18 cellular contexts compared by ENCODE assay signal in the genomic region with DNA sequence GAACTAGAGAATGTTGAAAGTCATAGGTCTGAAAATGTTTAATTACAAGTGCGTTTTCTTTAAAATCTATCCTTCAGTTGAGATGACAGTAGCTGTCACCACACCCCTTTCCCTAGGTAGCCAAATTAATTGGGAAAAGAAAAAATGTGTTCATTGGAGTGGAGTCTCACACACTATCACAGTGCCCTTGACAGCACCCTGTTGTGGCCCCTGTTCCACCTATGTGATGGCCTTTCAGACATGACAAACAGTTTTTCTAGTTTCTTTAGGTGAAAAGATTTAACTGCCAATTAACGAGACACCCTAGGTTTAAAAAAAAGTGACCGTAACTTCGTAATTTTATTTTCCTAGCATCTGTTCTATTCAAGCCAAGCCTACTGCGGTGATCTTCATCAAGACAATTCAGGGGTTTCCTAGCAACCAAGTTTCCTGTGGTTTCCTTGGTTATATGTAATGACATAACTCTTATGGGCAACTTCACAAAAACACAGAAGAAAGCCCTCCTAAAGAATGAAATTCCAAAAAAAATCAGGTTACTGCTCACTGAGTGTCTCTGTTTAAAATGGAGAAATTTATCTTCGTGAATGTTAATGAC.
A peak's percentile ranks its signal among the peaks of the same experiment; 100 is the strongest.
DNase-seq lines count a peak whose midpoint lies in the region; ATAC-seq and TF ChIP-seq lines count a peak whose summit lies in the region.
"Had no signal": no experiment of that assay in that cellular context is flagged by ENCODE, and none has a peak within 500 bp of the region (broad histone marks: within the 10 kb centered on the region; RNA-seq: fewer than 3 reads in every experiment).

No MANE protein-coding gene starts in this region.

- DNase-seq in CD4-positive, alpha-beta memory T cell: peak in 4 of 5 donors; percentile 25 to 52 (median 34)
- DNase-seq in KBM-7: peak; percentile 8
- peak; percentile 71 for DNase-seq in astrocyte of the hippocampus (ENCODE audit: low read depth, low spot score)
- DNase-seq in mesendoderm: peak; percentile 31
- no peak for DNase-seq in MCF 10A (ENCODE audit: unreplicated experiment)
- no peak for DNase-seq in chondrocyte (ENCODE audit: low spot score)
- DNase-seq: activated CD4-positive, alpha-beta T cell treated with anti-CD3 and anti-CD28 coated beads for 36 hours; activated naive CD8-positive, alpha-beta T cell treated with anti-CD3 and anti-CD28 coated beads for 36 hours; activated T-cell treated with anti-CD3 and anti-CD28 coated beads, Interleukin-2, amount 50 U/mL, for 1 hour; C1 segment of cervical spinal cord; cerebellar nuclear complex; DMS79 treated with DMSO at 0.1 percent for 48 hours; HCEC 1CT; NCI-H1417 treated with DMSO at 0.1 percent for 48 hours; NCI-H2227 treated with DMSO at 0.1 percent for 48 hours; right cardiac atrium had no signal

- no peak for ATAC-seq in GM19023 (IDR thresholded peaks at IDR 0.05; ENCODE audit: unreplicated experiment)
- ATAC-seq: activated CD4-positive, alpha-beta T cell treated with anti-CD3 and anti-CD28 coated beads for 36 hours; right cardiac atrium; Right ventricle myocardium inferior had no signal

- no peak overlapping the region for H2BK120ac ChIP-seq in mesendoderm (ENCODE audit: low read depth, low read length)

- no peak overlapping the region for H2BK5ac ChIP-seq in mesendoderm (ENCODE audit: low read length)

- POLR2A ChIA-PET in CD4-positive, alpha-beta memory T cell (lab: Charles Lee; ENCODE audit: partially characterized antibody): no interaction called here
- POLR2A ChIA-PET in MCF 10A (lab: Yijun Ruan, JAX): no interaction called here

- H3K9me3 Mint-ChIP-seq in CD4-positive, alpha-beta memory T cell: peaks cover 0 to 6% (median 1%) of the 10 kb centered on the region in 8 donors
- no peaks in the 10 kb centered on the region for H3K9me3 Mint-ChIP-seq in MCF 10A (ENCODE audit: unreplicated experiment)
- no peaks in the 10 kb centered on the region for H3K9me3 Mint-ChIP-seq in chondrocyte (ENCODE audit: low read depth)
- H3K9me3 Mint-ChIP-seq: activated naive CD8-positive, alpha-beta T cell treated with anti-CD3 and anti-CD28 coated beads for 36 hours had no signal

- no peaks in the 10 kb centered on the region for H3K79me2 ChIP-seq in mesendoderm (ENCODE audit: control insufficient read depth, insufficient read depth, low read length)

- H2BK15ac ChIP-seq in mesendoderm (replicated peaks; ENCODE audit: low read depth): no peak overlapping the region

- in situ Hi-C loops in KBM-7 (cut with MboI; ENCODE audit: low pct_unique_long_range_greater_than_20kb, low sequenced_read_pairs): no loop called here

- H3K23ac ChIP-seq in mesendoderm (ENCODE audit: low read length): no peak overlapping the region

- TF ChIP-seq CTCF in MCF 10A (IDR thresholded peaks at IDR 0.05; ENCODE audit: unreplicated experiment) (no peak), chondrocyte (IDR thresholded peaks at IDR 0.05) (no peak)

- H3K27ac ChIP-seq in CD4-positive, alpha-beta memory T cell (ENCODE audit: low read depth, low read length): no peak overlapping the region
- no peak overlapping the region for H3K27ac ChIP-seq in mesendoderm (ENCODE audit: low read depth, low read length)

- no peaks in the 10 kb centered on the region for H3K27me3 ChIP-seq in CD4-positive, alpha-beta memory T cell (ENCODE audit: insufficient read depth, low read length)
- no peaks in the 10 kb centered on the region for H3K27me3 ChIP-seq in mesendoderm (ENCODE audit: insufficient read depth, low read length, poor library complexity)

- peak overlapping the region in 1 of 7 donors; percentile 39 for H3K27ac Mint-ChIP-seq in CD4-positive, alpha-beta memory T cell
- H3K27ac Mint-ChIP-seq in MCF 10A (ENCODE audit: low read depth, unreplicated experiment): no peak overlapping the region
- H3K27ac Mint-ChIP-seq in chondrocyte (ENCODE audit: unreplicated experiment): no peak overlapping the region
- H3K27ac Mint-ChIP-seq: activated CD4-positive, alpha-beta T cell treated with anti-CD3 and anti-CD28 coated beads for 36 hours; activated naive CD8-positive, alpha-beta T cell treated with anti-CD3 and anti-CD28 coated beads for 36 hours had no signal

- no peak overlapping the region for H4K5ac ChIP-seq in mesendoderm (ENCODE audit: low read length)

- H3K4me1 Mint-ChIP-seq in CD4-positive, alpha-beta memory T cell: peaks cover 5 to 7% (median 6%) of the 10 kb centered on the region in 4 donors
- H3K4me1 Mint-ChIP-seq in MCF 10A (ENCODE audit: insufficient read depth, unreplicated experiment) (no peaks in the 10 kb centered on the region), chondrocyte (ENCODE audit: low read depth) (no peaks in the 10 kb centered on the region)

- no peak overlapping the region for H4K8ac ChIP-seq in mesendoderm (ENCODE audit: low read depth, low read length)

- H3K79me1 ChIP-seq in mesendoderm (ENCODE audit: low read length): no peaks in the 10 kb centered on the region

- peaks cover 1 to 6% of the 10 kb centered on the region in 2 donors for H3K27me3 Mint-ChIP-seq in CD4-positive, alpha-beta memory T cell
- H3K27me3 Mint-ChIP-seq in MCF 10A (ENCODE audit: insufficient read depth, unreplicated experiment) (peaks cover 6% of the 10 kb centered on the region), chondrocyte (ENCODE audit: low read depth) (no peaks in the 10 kb centered on the region)
- H3K27me3 Mint-ChIP-seq: activated CD4-positive, alpha-beta T cell treated with anti-CD3 and anti-CD28 coated beads for 36 hours; activated naive CD8-positive, alpha-beta T cell treated with anti-CD3 and anti-CD28 coated beads for 36 hours had no signal

- no peaks in the 10 kb centered on the region for H3K9me3 ChIP-seq in CD4-positive, alpha-beta memory T cell (ENCODE audit: control insufficient read depth in 1 of 2, low read length in 2 of 2)

- intact Hi-C loops in CD4-positive, alpha-beta memory T cell (cut with micrococcal nuclease): no loop called here
- intact Hi-C loops in MCF 10A (cut with micrococcal nuclease): no loop called here

- no peak overlapping the region for H2AK5ac ChIP-seq in mesendoderm (ENCODE audit: low read length)

- no peaks in the 10 kb centered on the region for H3K36me3 ChIP-seq in CD4-positive, alpha-beta memory T cell (ENCODE audit: insufficient read depth, low read length)
- H3K36me3 ChIP-seq in mesendoderm (ENCODE audit: control insufficient read depth, insufficient read depth, low read length): no peaks in the 10 kb centered on the region

- H3K4me3 ChIP-seq in CD4-positive, alpha-beta memory T cell (ENCODE audit: low read length in 2 of 2): no peak overlapping the region
- H3K4me3 ChIP-seq in mesendoderm (ENCODE audit: low read length): no peak overlapping the region

- H3K4ac ChIP-seq in mesendoderm (ENCODE audit: low read depth, low read length): no peak overlapping the region

- H3K4me3 Mint-ChIP-seq in CD4-positive, alpha-beta memory T cell: no peak overlapping the region
- H3K4me3 Mint-ChIP-seq in MCF 10A (ENCODE audit: unreplicated experiment): no peak overlapping the region
- H3K4me3 Mint-ChIP-seq in chondrocyte (ENCODE audit: unreplicated experiment): no peak overlapping the region
- H3K4me3 Mint-ChIP-seq: activated CD4-positive, alpha-beta T cell treated with anti-CD3 and anti-CD28 coated beads for 36 hours; activated naive CD8-positive, alpha-beta T cell treated with anti-CD3 and anti-CD28 coated beads for 36 hours had no signal

- H3K4me2 ChIP-seq in mesendoderm (ENCODE audit: low read length): no peak overlapping the region

- no TSS peak for BruUV-seq in MCF 10A (replicated peaks; lab: Mats Ljungman, UMichigan)

- H3K18ac ChIP-seq in mesendoderm (ENCODE audit: low read length): no peak overlapping the region

- H3K36me3 Mint-ChIP-seq in CD4-positive, alpha-beta memory T cell: no peaks in the 10 kb centered on the region
- no peaks in the 10 kb centered on the region for H3K36me3 Mint-ChIP-seq in MCF 10A (ENCODE audit: insufficient read depth, unreplicated experiment)
- no peaks in the 10 kb centered on the region for H3K36me3 Mint-ChIP-seq in chondrocyte (ENCODE audit: low read depth)
- H3K36me3 Mint-ChIP-seq: activated naive CD8-positive, alpha-beta T cell treated with anti-CD3 and anti-CD28 coated beads for 36 hours had no signal

- CTCF ChIA-PET in CD4-positive, alpha-beta memory T cell (lab: Charles Lee; ENCODE audit: partially characterized antibody): no interaction called here
- CTCF ChIA-PET in MCF 10A (lab: Yijun Ruan, JAX): no interaction called here

- peaks cover 8% of the 10 kb centered on the region for H3K4me1 ChIP-seq in CD4-positive, alpha-beta memory T cell (ENCODE audit: insufficient read depth, low read length)
- H3K4me1 ChIP-seq in mesendoderm (ENCODE audit: control insufficient read depth, low read depth, low read length): no peaks in the 10 kb centered on the region

- no peak overlapping the region for H3K56ac ChIP-seq in mesendoderm (ENCODE audit: low read length)

- no CpG with 5 or more reads among the region's 6 CpGs for WGBS in mesendoderm (ENCODE audit: extremely low coverage, insufficient coverage, low lambda C conversion rate)

- H3K9ac ChIP-seq in mesendoderm (ENCODE audit: low read length): no peak overlapping the region

Comparison
In these comparisons a context has a peak if more than half of its experiments do, and no peak if none do; other contexts are left out.
1. DNase-seq: peak in CD4-positive, alpha-beta memory T cell (4 of 5), KBM-7 (single experiment), astrocyte of the hippocampus (single experiment) and mesendoderm (single experiment); none in MCF 10A (single experiment) and chondrocyte (single experiment).